ENCODE assay signal across 17 cellular contexts in genomic region chr1:198529414-198529813, GRCh38. TPM values are rescaled to one million over a fixed set of nuclear protein-coding genes. Genes with fewer than 3 reads are reported as not detected.
A peak's percentile ranks its signal among the peaks of the same experiment; 100 is the strongest.
DNase-seq lines count a peak whose midpoint lies in the region; ATAC-seq and TF ChIP-seq lines count a peak whose summit lies in the region.
"Had no signal": no experiment of that assay in that cellular context is flagged by ENCODE, and none has a peak within 500 bp of the region (broad histone marks: within the 10 kb centered on the region; RNA-seq: fewer than 3 reads in every experiment).

No MANE protein-coding gene starts in this region.

- 0 out of 2 replicates have a peak, but pooled peaks cover 10% of the 10 kb centered on the region for H3K9me2 ChIP-seq in GM23338 (ENCODE audit: insufficient read depth)

- H3K4me2 ChIP-seq in GM23338, result no peak overlapping the region

- TF ChIP-seq POLR2A in esophagus muscularis mucosa (IDR thresholded peaks at IDR 0.05; ENCODE audit: low read depth), result no peak

- H2AFZ ChIP-seq in GM23338, result no peak overlapping the region; the same call in 1 of the 2 replicates

- H3K79me2 ChIP-seq in GM23338 (replicated peaks; ENCODE audit: insufficient read depth), result no peaks in the 10 kb centered on the region

- DNase-seq in AG08396 (ENCODE audit: low spot score) (peak; percentile 10), HT1080 (ENCODE audit: low read depth) (peak; percentile 1), foreskin fibroblast (peak; percentile 80 to 92), esophagus muscularis mucosa (ENCODE audit: extremely low spot score) (no peak), right cardiac atrium (no peak), GM23338 (ENCODE audit: low spot score) (no peak)
- no peak for DNase-seq in stimulated activated CD4-positive, alpha-beta T cell treated with anti-CD3 and anti-CD28 coated beads, Interleukin-1b, Interleukin-23, amount 100 ng/mL, for 48 hours
- DNase-seq: activated CD4-positive, alpha-beta memory T cell treated with anti-CD3 and anti-CD28 coated beads for 36 hours; activated naive CD8-positive, alpha-beta T cell treated with anti-CD3 and anti-CD28 coated beads, Interleukin-2, amount 10 ng/mL, durations not matched to agents 7 days and 5 days; CD8-positive, alpha-beta memory T cell; left ventricle myocardium superior; NCI-H510A treated with DMSO at 0.1 percent for 48 hours; retina had no signal

- H3K36me3 Mint-ChIP-seq in GM23338 (ENCODE audit: low read depth), result no peaks in the 10 kb centered on the region
- H3K36me3 Mint-ChIP-seq: activated CD4-positive, alpha-beta memory T cell treated with anti-CD3 and anti-CD28 coated beads for 36 hours had no signal

- H3K27me3 ChIP-seq in esophagus muscularis mucosa, result no peaks in the 10 kb centered on the region
- H3K27me3 ChIP-seq in right cardiac atrium (ENCODE audit: control insufficient read depth, insufficient read depth), result no peaks in the 10 kb centered on the region
- no peaks in the 10 kb centered on the region for H3K27me3 ChIP-seq in GM23338 (ENCODE audit: insufficient read depth)
- H3K27me3 ChIP-seq: vagina had no signal

- TF ChIP-seq CTCF in foreskin fibroblast (IDR thresholded peaks at IDR 0.05; ENCODE audit: low read depth, low read length), result no peak
- no peak for TF ChIP-seq CTCF in esophagus muscularis mucosa (IDR thresholded peaks at IDR 0.05)
- TF ChIP-seq CTCF in GM23338 (conservative IDR thresholded peaks at IDR 0.05; ENCODE audit: low read depth in 2 of 2), result no peak

- ATAC-seq in SK-N-SH treated with all-trans-retinoic acid at 6 μM for 48 hours, result peak; percentile 76
- no peak for ATAC-seq in right cardiac atrium
- ATAC-seq in GM23338, result no peak
- ATAC-seq: left ventricle myocardium superior had no signal

- peaks cover 7% of the 10 kb centered on the region; the same call in 2 of the 3 replicates for H3K4me1 Mint-ChIP-seq in GM23338

- H3K27ac ChIP-seq in esophagus muscularis mucosa (replicated peaks in 1 of 4) (no peak overlapping the region), right cardiac atrium (ENCODE audit: low read length) (no peak overlapping the region), GM23338 (ENCODE audit: low read depth) (no peak overlapping the region)
- H3K27ac ChIP-seq: epithelial cell of prostate, vagina had no signal

- H4K20me1 ChIP-seq in GM23338 (replicated peaks; ENCODE audit: insufficient read depth), result no peaks in the 10 kb centered on the region

- H3K27ac Mint-ChIP-seq in GM23338, result no peak overlapping the region
- H3K27ac Mint-ChIP-seq: activated CD4-positive, alpha-beta memory T cell treated with anti-CD3 and anti-CD28 coated beads for 36 hours; activated naive CD8-positive, alpha-beta T cell treated with anti-CD3 and anti-CD28 coated beads, Interleukin-2, amount 10 ng/mL, durations not matched to agents 7 days and 5 days; IgD-negative memory B cell had no signal

- no peaks in the 10 kb centered on the region for H3K9me3 Mint-ChIP-seq in GM23338
- H3K9me3 Mint-ChIP-seq: activated CD4-positive, alpha-beta memory T cell treated with anti-CD3 and anti-CD28 coated beads for 36 hours; CD8-positive, alpha-beta memory T cell; IgD-negative memory B cell had no signal

- no peaks in the 10 kb centered on the region for H3K36me3 ChIP-seq in esophagus muscularis mucosa
- no peaks in the 10 kb centered on the region for H3K36me3 ChIP-seq in GM23338 (ENCODE audit: insufficient read depth)
- H3K36me3 ChIP-seq: vagina had no signal

- no peaks in the 10 kb centered on the region for H3K4me1 ChIP-seq in esophagus muscularis mucosa
- H3K4me1 ChIP-seq in right cardiac atrium (ENCODE audit: control insufficient read depth, insufficient read depth, low read length), result no peaks in the 10 kb centered on the region
- no peaks in the 10 kb centered on the region for H3K4me1 ChIP-seq in GM23338 (ENCODE audit: insufficient read depth)
- H3K4me1 ChIP-seq: vagina had no signal

- H3K4me3 Mint-ChIP-seq in GM23338, result no peak overlapping the region
- H3K4me3 Mint-ChIP-seq: activated CD4-positive, alpha-beta memory T cell treated with anti-CD3 and anti-CD28 coated beads for 36 hours; activated naive CD8-positive, alpha-beta T cell treated with anti-CD3 and anti-CD28 coated beads, Interleukin-2, amount 10 ng/mL, durations not matched to agents 7 days and 5 days; CD8-positive, alpha-beta memory T cell; IgD-negative memory B cell had no signal

- H3K4me3 ChIP-seq in foreskin fibroblast (ENCODE audit: low read depth in 1 of 2, low read length in 2 of 2) (no peak overlapping the region), esophagus muscularis mucosa (no peak overlapping the region), right cardiac atrium (ENCODE audit: low read length) (no peak overlapping the region), GM23338 (no peak overlapping the region)
- H3K4me3 ChIP-seq: vagina had no signal

- peaks cover 1% of the 10 kb centered on the region for H3K27me3 Mint-ChIP-seq in GM23338 (ENCODE audit: insufficient read depth, low read depth, poor library complexity)
- H3K27me3 Mint-ChIP-seq: activated CD4-positive, alpha-beta memory T cell treated with anti-CD3 and anti-CD28 coated beads for 36 hours; activated naive CD8-positive, alpha-beta T cell treated with anti-CD3 and anti-CD28 coated beads, Interleukin-2, amount 10 ng/mL, durations not matched to agents 7 days and 5 days; CD8-positive, alpha-beta memory T cell; IgD-negative memory B cell had no signal

- H3F3A ChIP-seq in GM23338 (replicated peaks; ENCODE audit: low read depth), result no peaks in the 10 kb centered on the region

- H3K9me3 ChIP-seq in esophagus muscularis mucosa (no peaks in the 10 kb centered on the region), right cardiac atrium (ENCODE audit: control insufficient read depth, low read length) (no peaks in the 10 kb centered on the region)
- H3K9me3 ChIP-seq: vagina had no signal

- intact Hi-C loops in esophagus muscularis mucosa (cut with DNase I), result no loop called here
- intact Hi-C loops in right cardiac atrium (cut with DNase I), result no loop called here

- WGBS in esophagus muscularis mucosa, result 21% methylated on average over 2 of the region's 2 CpGs
- WGBS in right cardiac atrium, result 38% methylated on average over 2 of the region's 2 CpGs

- TF ChIP-seq EP300 in esophagus muscularis mucosa (IDR thresholded peaks at IDR 0.05), result no peak

TF ChIP-seq in SK-N-SH treated with all-trans-retinoic acid at 6 μM for 48 hours, 23 proteins besides CTCF, POLR2A, EP300 and RAD21:
- TF ChIP-seq CSDC2 (CRISPR knock-in tag; IDR thresholded peaks at IDR 0.05) (no peak), TCF4 (CRISPR knock-in tag; IDR thresholded peaks at IDR 0.05; ENCODE audit: borderline replicate concordance) (no peak), ZNF8 (CRISPR knock-in tag; IDR thresholded peaks at IDR 0.05) (no peak), OSR1 (CRISPR knock-in tag; IDR thresholded peaks at IDR 0.05) (no peak)

TF ChIP-seq in GM23338, 12 proteins besides CTCF, POLR2A, EP300 and RAD21:
- TF ChIP-seq JUNB (IDR thresholded peaks at IDR 0.05; ENCODE audit: unreplicated experiment) (no peak), STAT1 (IDR thresholded peaks at IDR 0.05; ENCODE audit: unreplicated experiment) (no peak), EZH2phosphoT487 (IDR thresholded peaks at IDR 0.05; ENCODE audit: unreplicated experiment) (no peak), NANOG (IDR thresholded peaks at IDR 0.05; ENCODE audit: borderline replicate concordance) (no peak), CREB1 (CRISPR knock-in tag; IDR thresholded peaks at IDR 0.05; ENCODE audit: low read depth) (no peak), POLR2AphosphoS5 (IDR thresholded peaks at IDR 0.05; ENCODE audit: low read depth) (no peak), EZH2 (IDR thresholded peaks at IDR 0.05; ENCODE audit: low read depth, unreplicated experiment) (no peak)

RNA-seq across cellular contexts. Expression of gene ATP6V1G3, which starts 11.1 kb away (rescaled TPM):
- total RNA-seq in HT1080 (2014; rRNA removed; shearing (Covaris generic)), result not detected in 2 replicates
- polyA plus RNA-seq in HT1080 (2015; cell fraction: cytosol; rRNA removed), result not detected in 2 replicates
- not detected in 2 replicates for polyA plus RNA-seq in HT1080 (2015; cell fraction: nucleus; rRNA removed)
- not detected for total RNA-seq in esophagus muscularis mucosa
- not detected for total RNA-seq in right cardiac atrium
- polyA plus RNA-seq in right cardiac atrium, result not detected
- total RNA-seq in GM23338 (2014; rRNA removed; shearing (Covaris generic)), result not detected in 2 replicates
- polyA plus RNA-seq in GM23338 (2016; fragmentation: Nextera tagmentation; extraction: Ambion mirVana), result not detected in 2 replicates
- total RNA-seq: activated CD4-positive, alpha-beta memory T cell treated with anti-CD3 and anti-CD28 coated beads for 36 hours; activated naive CD8-positive, alpha-beta T cell treated with anti-CD3 and anti-CD28 coated beads, Interleukin-2, amount 10 ng/mL, durations not matched to agents 7 days and 5 days; CD8-positive, alpha-beta memory T cell; left ventricle myocardium superior; vagina had no signal
- polyA plus RNA-seq: CD8-positive, alpha-beta memory T cell; IgD-negative memory B cell had no signal

Comparison
In these comparisons a context has a peak if more than half of its experiments do, and no peak if none do; other contexts are left out.
1. DNase-seq: peak in AG08396 (single experiment), HT1080 (single experiment) and foreskin fibroblast (2 of 2); none in stimulated activated CD4-positive, alpha-beta T cell treated with anti-CD3 and anti-CD28 coated beads, Interleukin-1b, Interleukin-23, amount 100 ng/mL, for 48 hours (single experiment), esophagus muscularis mucosa (single experiment), right cardiac atrium (0 of 3) and GM23338 (single experiment).